27 cellular contexts compared by ENCODE assay signal in genomic region chr15:68337826-68338225, GRCh38.
A peak's percentile ranks its signal among the peaks of the same experiment; 100 is the strongest.
DNase-seq lines count a peak whose midpoint lies in the region; ATAC-seq, FAIRE-seq and TF ChIP-seq lines count a peak whose summit lies in the region.
"Had no signal": no experiment of that assay in that cellular context is flagged by ENCODE, and none has a peak within 500 bp of the region (broad histone marks: within the 10 kb centered on the region; RNA-seq: fewer than 3 reads in every experiment).

No MANE protein-coding gene starts in this region.

- H3K9me3 ChIP-seq in IMR-90 (ENCODE audit: control insufficient read depth, insufficient read depth, low read length) (no peaks in the 10 kb centered on the region), trophoblast cell (ENCODE audit: insufficient read depth, low read depth, low read length) (no peaks in the 10 kb centered on the region)
- H3K9me3 ChIP-seq: esophagus muscularis mucosa, psoas muscle had no signal

- no peak overlapping the region for H4K12ac ChIP-seq in trophoblast cell (ENCODE audit: low read depth, low read length)

- H4K91ac ChIP-seq in IMR-90 (ENCODE audit: insufficient read depth, low read depth, low read length) (no peak overlapping the region), trophoblast cell (ENCODE audit: low read depth, low read length) (no peak overlapping the region)

- H3K4ac ChIP-seq in IMR-90 (ENCODE audit: low read depth, low read length) (no peak overlapping the region), trophoblast cell (ENCODE audit: low read depth, low read length) (no peak overlapping the region)

- dilution Hi-C loops in IMR-90 (cut with HindIII; ENCODE audit: low sequenced_read_pairs, unreplicated experiment), result no loop called here

- TF ChIP-seq RAD21 in IMR-90 (IDR thresholded peaks at IDR 0.05; ENCODE audit: low read length), result no peak

- no peak overlapping the region for H3K4me2 ChIP-seq in IMR-90 (ENCODE audit: low read depth, low read length)
- no peak overlapping the region for H3K4me2 ChIP-seq in trophoblast cell (ENCODE audit: low read length)

- no peak overlapping the region for H3K4me3 ChIP-seq in IMR-90 (ENCODE audit: insufficient read depth, low read depth, low read length)
- H3K4me3 ChIP-seq in coronary artery, result no peak overlapping the region
- H3K4me3 ChIP-seq in trophoblast cell (ENCODE audit: low read depth, low read length), result no peak overlapping the region
- H3K4me3 ChIP-seq: esophagus muscularis mucosa, psoas muscle had no signal

- POLR2A ChIA-PET in IMR-90 (lab: Charles Lee; ENCODE audit: unreplicated experiment), result no interaction called here

- no peaks in the 10 kb centered on the region for H3K27me3 ChIP-seq in IMR-90 (ENCODE audit: control insufficient read depth, insufficient read depth, low read length)
- H3K27me3 ChIP-seq in trophoblast cell (ENCODE audit: insufficient read depth, low read length), result no peaks in the 10 kb centered on the region
- H3K27me3 ChIP-seq: esophagus muscularis mucosa had no signal

- H4K8ac ChIP-seq in IMR-90 (ENCODE audit: low read depth in 2 of 2, low read length in 2 of 2) (no peak overlapping the region), trophoblast cell (ENCODE audit: low read depth, low read length) (no peak overlapping the region)

- H2AK5ac ChIP-seq in IMR-90 (ENCODE audit: low read depth, low read length) (no peak overlapping the region), trophoblast cell (ENCODE audit: low read length) (no peak overlapping the region)

- no TSS peak for BruUV-seq in IMR-90 (replicated peaks; lab: Mats Ljungman, UMichigan)

- no peaks in the 10 kb centered on the region for H3K9me3 Mint-ChIP-seq in osteocyte (ENCODE audit: unreplicated experiment)
- H3K9me3 Mint-ChIP-seq: activated CD4-positive, alpha-beta memory T cell treated with anti-CD3 and anti-CD28 coated beads, Interleukin-2, amount 10 ng/mL, durations not matched to agents 7 days and 5 days; HFFc6; IgD-negative memory B cell; stimulated activated naive CD8-positive, alpha-beta T cell treated with anti-CD3 and anti-CD28 coated beads, Interleukin-15, Interleukin-2, amounts not matched to agents 100 ng/mL and 50 ng/mL, for 24 hours had no signal

- H2BK5ac ChIP-seq in IMR-90 (ENCODE audit: low read depth, low read length, poor library complexity, severe bottlenecking) (no peak overlapping the region), trophoblast cell (ENCODE audit: low read depth, low read length, poor library complexity) (no peak overlapping the region)

- no peak overlapping the region for H2BK15ac ChIP-seq in IMR-90 (ENCODE audit: low read depth, low read length)

- 83% methylated on average over 2 of the region's 6 CpGs; no CpG with 5 or more reads in 1 of the 2 experiments for WGBS in IMR-90 (ENCODE audit: extremely low coverage in 2 of 2, insufficient read length in 1 of 2), 2 experiments
- no CpG with 5 or more reads among the region's 6 CpGs for WGBS in trophoblast cell (ENCODE audit: extremely low coverage, insufficient coverage, insufficient read length)

- FAIRE-seq in H54 (lab: Jason Lieb, UNC) (no peak), RCC 7860 (lab: Jason Lieb, UNC) (no peak)
- FAIRE-seq: G401.6, small intestine had no signal

- no peak overlapping the region for H2BK120ac ChIP-seq in IMR-90 (ENCODE audit: low read depth, low read length)
- H2BK120ac ChIP-seq in trophoblast cell (ENCODE audit: insufficient read depth, low read length, poor library complexity), result no peak overlapping the region

- H2AK9ac ChIP-seq in IMR-90 (replicated peaks; ENCODE audit: low read depth, low read length, poor library complexity), result peak overlapping the region; percentile 23

- H3K79me1 ChIP-seq in IMR-90 (ENCODE audit: low read depth in 1 of 2, low read length in 2 of 2) (no peaks in the 10 kb centered on the region), trophoblast cell (ENCODE audit: low read length) (no peaks in the 10 kb centered on the region)

- H2AFZ ChIP-seq in IMR-90 (replicated peaks; ENCODE audit: low read length, poor library complexity), result no peak overlapping the region
- H2AFZ ChIP-seq in trophoblast cell (ENCODE audit: insufficient read depth, low read length, poor library complexity), result no peak overlapping the region

- H3K23ac ChIP-seq in IMR-90 (ENCODE audit: low read depth, low read length) (no peak overlapping the region), trophoblast cell (ENCODE audit: low read length) (no peak overlapping the region)

- no peak overlapping the region for H3K9ac ChIP-seq in IMR-90 (ENCODE audit: low read depth, low read length)
- H3K9ac ChIP-seq in trophoblast cell (ENCODE audit: low read length), result no peak overlapping the region

- no peak for TF ChIP-seq POLR2A in IMR-90 (IDR thresholded peaks at IDR 0.05; ENCODE audit: low read depth, low read length)
- TF ChIP-seq POLR2A in H54 (IDR thresholded peaks at IDR 0.05; ENCODE audit: low read depth, low read length), result no peak

- H3K27ac ChIP-seq in IMR-90 (ENCODE audit: insufficient read depth, low read length), result no peak overlapping the region
- H3K27ac ChIP-seq in coronary artery, result peak overlapping the region; percentile 95
- no peak overlapping the region for H3K27ac ChIP-seq in trophoblast cell (ENCODE audit: low read depth, low read length)
- H3K27ac ChIP-seq: esophagus muscularis mucosa, psoas muscle had no signal

- H3K4me1 ChIP-seq in IMR-90 (ENCODE audit: control insufficient read depth, insufficient read depth, low read length) (peaks cover 21% of the 10 kb centered on the region), trophoblast cell (ENCODE audit: control insufficient read depth in 1 of 2, insufficient read depth in 2 of 2, low read length in 2 of 2) (peaks cover 0 to 2% of the 10 kb centered on the region in 2 experiments)

- H3K9me1 ChIP-seq in IMR-90 (ENCODE audit: insufficient read depth, low read length), result peaks cover 18% of the 10 kb centered on the region

- no peak overlapping the region for H4K5ac ChIP-seq in IMR-90 (ENCODE audit: low read depth, low read length)

- no peak overlapping the region for H2BK12ac ChIP-seq in trophoblast cell (ENCODE audit: low read length)

- ATAC-seq in IMR-90 (ENCODE audit: low read depth), result no peak
- ATAC-seq: left colon, psoas muscle had no signal

- DNase-seq in ACHN, result peak; percentile 27
- no peak for DNase-seq in IMR-90
- no peak for DNase-seq in coronary artery (ENCODE audit: low spot score)
- DNase-seq in osteocyte (ENCODE audit: extremely low spot score, unreplicated experiment), result no peak
- no peak for DNase-seq in H54 (ENCODE audit: insufficient read length, low spot score)
- no peak for DNase-seq in activated T-cell treated with anti-CD3 and anti-CD28 coated beads, Interleukin-2, amount 50 U/mL, for 48 hours
- no peak for DNase-seq in trophoblast cell
- no peak for DNase-seq in RCC 7860 (ENCODE audit: low spot score)
- DNase-seq: activated CD4-positive, alpha-beta memory T cell treated with anti-CD3 and anti-CD28 coated beads, Interleukin-2, amount 10 ng/mL, durations not matched to agents 7 days and 5 days; activated CD4-positive, CD25-positive, alpha-beta regulatory T cell; activated T-cell treated with anti-CD3 and anti-CD28 coated beads for 4 hours; central memory CD4-positive, alpha-beta T cell; HFFc6; left colon; midbrain; NCI-H187; NCI-H2227 treated with DMSO at 0.1 percent for 48 hours; NCI-H82; psoas muscle; small intestine; stimulated activated CD4-positive, alpha-beta T cell treated with anti-CD3 and anti-CD28 coated beads, Interleukin-2, amount 100 ng/mL, for 48 hours; T1000 had no signal

- H3K36me3 Mint-ChIP-seq in osteocyte (ENCODE audit: unreplicated experiment), result peaks cover 66% of the 10 kb centered on the region
- H3K36me3 Mint-ChIP-seq: CD14-positive monocyte, IgD-negative memory B cell had no signal

- no peak overlapping the region for H3K18ac ChIP-seq in IMR-90 (ENCODE audit: low read depth, low read length)
- H3K18ac ChIP-seq in trophoblast cell (ENCODE audit: low read length), result no peak overlapping the region

- H3K56ac ChIP-seq in IMR-90 (ENCODE audit: extremely low read depth, insufficient read depth, low read length), result no peak overlapping the region

- H2BK20ac ChIP-seq in IMR-90 (ENCODE audit: low read depth, low read length), result no peak overlapping the region

- CTCF ChIA-PET in IMR-90 (lab: Yijun Ruan, JAX), result interaction anchor here (1.0 kb wide), 1 partner anchor 25 kb away, joined by 4 read pairs; no protein-coding TSS in a partner anchor

- H3K14ac ChIP-seq in IMR-90 (replicated peaks; ENCODE audit: low read depth, low read length) (no peak overlapping the region), trophoblast cell (ENCODE audit: low read length) (no peak overlapping the region)

- H4K20me1 ChIP-seq in IMR-90 (ENCODE audit: insufficient read depth, low read length), result no peaks in the 10 kb centered on the region

- H3K36me3 ChIP-seq in IMR-90 (ENCODE audit: control insufficient read depth, insufficient read depth, low read length) (peaks cover 2% of the 10 kb centered on the region; the same call in 1 of the 2 replicates), trophoblast cell (ENCODE audit: control insufficient read depth in 1 of 2, insufficient read depth in 2 of 2, low read length in 2 of 2) (no peaks in the 10 kb centered on the region)
- H3K36me3 ChIP-seq: esophagus muscularis mucosa had no signal

- TF ChIP-seq CTCF in IMR-90 (conservative IDR thresholded peaks at IDR 0.05; ENCODE audit: low read depth, low read length), result no peak
- no peak for TF ChIP-seq CTCF in coronary artery (IDR thresholded peaks at IDR 0.05)
- no peak for TF ChIP-seq CTCF in osteocyte (IDR thresholded peaks at IDR 0.05)

- no peaks in the 10 kb centered on the region for H3K27me3 Mint-ChIP-seq in osteocyte (ENCODE audit: unreplicated experiment)
- H3K27me3 Mint-ChIP-seq: stimulated activated naive CD8-positive, alpha-beta T cell treated with anti-CD3 and anti-CD28 coated beads, Interleukin-15, Interleukin-2, amounts not matched to agents 100 ng/mL and 50 ng/mL, for 24 hours had no signal

- no peak overlapping the region for H3K4me3 Mint-ChIP-seq in osteocyte (ENCODE audit: unreplicated experiment)
- H3K4me3 Mint-ChIP-seq: activated CD4-positive, alpha-beta memory T cell treated with anti-CD3 and anti-CD28 coated beads, Interleukin-2, amount 10 ng/mL, durations not matched to agents 7 days and 5 days; CD14-positive monocyte; HFFc6; IgD-negative memory B cell; stimulated activated naive CD8-positive, alpha-beta T cell treated with anti-CD3 and anti-CD28 coated beads, Interleukin-15, Interleukin-2, amounts not matched to agents 100 ng/mL and 50 ng/mL, for 24 hours had no signal

- H3K79me2 ChIP-seq in trophoblast cell (ENCODE audit: control insufficient read depth, insufficient read depth, low read length, poor library complexity), result no peaks in the 10 kb centered on the region

- peaks cover 77% of the 10 kb centered on the region for H3K4me1 Mint-ChIP-seq in osteocyte (ENCODE audit: unreplicated experiment)
- H3K4me1 Mint-ChIP-seq: activated CD4-positive, alpha-beta memory T cell treated with anti-CD3 and anti-CD28 coated beads, Interleukin-2, amount 10 ng/mL, durations not matched to agents 7 days and 5 days had no signal

- H3K27ac Mint-ChIP-seq in osteocyte (ENCODE audit: unreplicated experiment), result peak overlapping the region; percentile 97
- H3K27ac Mint-ChIP-seq: activated CD4-positive, alpha-beta memory T cell treated with anti-CD3 and anti-CD28 coated beads, Interleukin-2, amount 10 ng/mL, durations not matched to agents 7 days and 5 days; HFFc6; IgD-negative memory B cell; stimulated activated naive CD8-positive, alpha-beta T cell treated with anti-CD3 and anti-CD28 coated beads, Interleukin-15, Interleukin-2, amounts not matched to agents 100 ng/mL and 50 ng/mL, for 24 hours had no signal

- intact Hi-C loops in IMR-90 (cut with micrococcal nuclease), result no loop called here

- in situ Hi-C loops in ACHN (cut with HindIII; ENCODE audit: low pct_ligation_motif_present, low pct_unique_long_range_greater_than_20kb, low sequenced_read_pairs) (no loop called here), IMR-90 (cut with MboI; ENCODE audit: low sequenced_read_pairs) (no loop called here)

Comparison
In these comparisons a context has a peak if more than half of its experiments do, and no peak if none do; other contexts are left out.
1. H3K27ac ChIP-seq: peak in coronary artery (2 of 2); none in IMR-90 (single experiment) and trophoblast cell (single experiment).